ENCODE assay signal across 1 cellular context in genomic region chr19:7293795-7294570, GRCh38.
A peak's percentile ranks its signal among the peaks of the same experiment; 100 is the strongest.
TF ChIP-seq lines count a peak whose summit lies in the region.

Gene INSR, minus strand, starts transcription at chr19:7294414. Its CDS starts 523 bp downstream, at chr19:7293891.

TF ChIP-seq in K562, 482 proteins besides CTCF, POLR2A, EP300 and RAD21 (continued from another document and continues in another):
- TF ChIP-seq, protein P1, sequence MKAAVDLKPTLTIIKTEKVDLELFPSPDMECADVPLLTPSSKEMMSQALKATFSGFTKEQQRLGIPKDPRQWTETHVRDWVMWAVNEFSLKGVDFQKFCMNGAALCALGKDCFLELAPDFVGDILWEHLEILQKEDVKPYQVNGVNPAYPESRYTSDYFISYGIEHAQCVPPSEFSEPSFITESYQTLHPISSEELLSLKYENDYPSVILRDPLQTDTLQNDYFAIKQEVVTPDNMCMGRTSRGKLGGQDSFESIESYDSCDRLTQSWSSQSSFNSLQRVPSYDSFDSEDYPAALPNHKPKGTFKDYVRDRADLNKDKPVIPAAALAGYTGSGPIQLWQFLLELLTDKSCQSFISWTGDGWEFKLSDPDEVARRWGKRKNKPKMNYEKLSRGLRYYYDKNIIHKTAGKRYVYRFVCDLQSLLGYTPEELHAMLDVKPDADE (conservative IDR thresholded peaks at IDR 0.05; ENCODE audit: control insufficient read depth, low read depth, low read length): 0 out of 2 replicates have a peak, but pooled peaks have one; percentile 29
- TF ChIP-seq NEUROD1 (IDR thresholded peaks at IDR 0.05; ENCODE audit: borderline replicate concordance, low read depth, low read length, partially characterized antibody): peak; percentile 96
- TF ChIP-seq UBTF (IDR thresholded peaks at IDR 0.05; ENCODE audit: borderline replicate concordance in 1 of 2, low read depth in 2 of 2, low read length in 2 of 2): 0 out of 4 replicates have a peak, but pooled peaks have one; percentile 18 to 33
- TF ChIP-seq ZNF778 (CRISPR knock-in tag; IDR thresholded peaks at IDR 0.05): no peak
- peak; percentile 18 for TF ChIP-seq CCNT2 (IDR thresholded peaks at IDR 0.05; ENCODE audit: borderline replicate concordance, extremely low read depth, insufficient read length, low read depth, low read length)
- TF ChIP-seq SOX6 (IDR thresholded peaks at IDR 0.05): no peak
- peak; percentile 67; the same call in 1 of the 2 replicates for TF ChIP-seq RB1 (IDR thresholded peaks at IDR 0.05; ENCODE audit: low read depth)
- TF ChIP-seq THRB (CRISPR knock-in tag; conservative IDR thresholded peaks at IDR 0.05): no peak
- peak in 1 of 2 experiments; percentile 83; a peak in 2 of 4 replicates for TF ChIP-seq MAZ (CRISPR knock-in tag; conservative IDR thresholded peaks at IDR 0.05 in 1 of 2, IDR thresholded peaks at IDR 0.05 in 1 of 2)
- TF ChIP-seq CREM (IDR thresholded peaks at IDR 0.05; ENCODE audit: low read depth): peak; percentile 40
- TF ChIP-seq U2AF1 (optimal IDR thresholded peaks at IDR 0.05; ENCODE audit: low read depth, low read length): peak; percentile 43
- TF ChIP-seq ETS2 (tag; IDR thresholded peaks at IDR 0.05; ENCODE audit: borderline replicate concordance, poor library complexity, severe bottlenecking): no peak
- TF ChIP-seq RNF2 (IDR thresholded peaks at IDR 0.05): 0 out of 2 replicates have a peak, but pooled peaks have one; percentile 21
- TF ChIP-seq POLR2G (IDR thresholded peaks at IDR 0.05; ENCODE audit: low read depth, low read length): peak; percentile 60
- TF ChIP-seq SRSF3 (IDR thresholded peaks at IDR 0.05; ENCODE audit: insufficient read depth, low read length): no peak
- TF ChIP-seq ELF2 (CRISPR knock-in tag; IDR thresholded peaks at IDR 0.05): no peak
- no peak for TF ChIP-seq ZNF121 (CRISPR knock-in tag; conservative IDR thresholded peaks at IDR 0.05)
- peak; percentile 41; the same call in 1 of the 2 replicates for TF ChIP-seq ZFX (CRISPR knock-in tag; IDR thresholded peaks at IDR 0.05)
- TF ChIP-seq, protein P2, sequence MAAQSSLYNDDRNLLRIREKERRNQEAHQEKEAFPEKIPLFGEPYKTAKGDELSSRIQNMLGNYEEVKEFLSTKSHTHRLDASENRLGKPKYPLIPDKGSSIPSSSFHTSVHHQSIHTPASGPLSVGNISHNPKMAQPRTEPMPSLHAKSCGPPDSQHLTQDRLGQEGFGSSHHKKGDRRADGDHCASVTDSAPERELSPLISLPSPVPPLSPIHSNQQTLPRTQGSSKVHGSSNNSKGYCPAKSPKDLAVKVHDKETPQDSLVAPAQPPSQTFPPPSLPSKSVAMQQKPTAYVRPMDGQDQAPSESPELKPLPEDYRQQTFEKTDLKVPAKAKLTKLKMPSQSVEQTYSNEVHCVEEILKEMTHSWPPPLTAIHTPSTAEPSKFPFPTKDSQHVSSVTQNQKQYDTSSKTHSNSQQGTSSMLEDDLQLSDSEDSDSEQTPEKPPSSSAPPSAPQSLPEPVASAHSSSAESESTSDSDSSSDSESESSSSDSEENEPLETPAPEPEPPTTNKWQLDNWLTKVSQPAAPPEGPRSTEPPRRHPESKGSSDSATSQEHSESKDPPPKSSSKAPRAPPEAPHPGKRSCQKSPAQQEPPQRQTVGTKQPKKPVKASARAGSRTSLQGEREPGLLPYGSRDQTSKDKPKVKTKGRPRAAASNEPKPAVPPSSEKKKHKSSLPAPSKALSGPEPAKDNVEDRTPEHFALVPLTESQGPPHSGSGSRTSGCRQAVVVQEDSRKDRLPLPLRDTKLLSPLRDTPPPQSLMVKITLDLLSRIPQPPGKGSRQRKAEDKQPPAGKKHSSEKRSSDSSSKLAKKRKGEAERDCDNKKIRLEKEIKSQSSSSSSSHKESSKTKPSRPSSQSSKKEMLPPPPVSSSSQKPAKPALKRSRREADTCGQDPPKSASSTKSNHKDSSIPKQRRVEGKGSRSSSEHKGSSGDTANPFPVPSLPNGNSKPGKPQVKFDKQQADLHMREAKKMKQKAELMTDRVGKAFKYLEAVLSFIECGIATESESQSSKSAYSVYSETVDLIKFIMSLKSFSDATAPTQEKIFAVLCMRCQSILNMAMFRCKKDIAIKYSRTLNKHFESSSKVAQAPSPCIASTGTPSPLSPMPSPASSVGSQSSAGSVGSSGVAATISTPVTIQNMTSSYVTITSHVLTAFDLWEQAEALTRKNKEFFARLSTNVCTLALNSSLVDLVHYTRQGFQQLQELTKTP (IDR thresholded peaks at IDR 0.05; ENCODE audit: low read depth in 1 of 2, partially characterized antibody in 2 of 2): no peak
- no peak for TF ChIP-seq ZNF277 (CRISPR knock-in tag; IDR thresholded peaks at IDR 0.05; ENCODE audit: borderline replicate concordance)
- no peak for TF ChIP-seq CBFA2T3 (IDR thresholded peaks at IDR 0.05)
- TF ChIP-seq RBM22 (IDR thresholded peaks at IDR 0.05; ENCODE audit: low read depth, low read length, poor library complexity, severe bottlenecking): no peak
- TF ChIP-seq C11orf30 (IDR thresholded peaks at IDR 0.05; ENCODE audit: low read depth): no peak
- TF ChIP-seq ELF4 (CRISPR knock-in tag; IDR thresholded peaks at IDR 0.05): no peak
- TF ChIP-seq TOE1 (IDR thresholded peaks at IDR 0.05; ENCODE audit: borderline replicate concordance): peak; percentile 51; the same call in 1 of the 2 replicates
- TF ChIP-seq TOE1 (CRISPR knock-in tag; IDR thresholded peaks at IDR 0.05; ENCODE audit: borderline replicate concordance, low read depth): no peak
- TF ChIP-seq PHF8 (IDR thresholded peaks at IDR 0.05; ENCODE audit: borderline replicate concordance, low read length): peak; percentile 27; the same call in 1 of the 2 replicates
- TF ChIP-seq CBX2 (IDR thresholded peaks at IDR 0.05; ENCODE audit: insufficient read depth, low read length, poor library complexity, severe bottlenecking): no peak
- TF ChIP-seq, protein P3, sequence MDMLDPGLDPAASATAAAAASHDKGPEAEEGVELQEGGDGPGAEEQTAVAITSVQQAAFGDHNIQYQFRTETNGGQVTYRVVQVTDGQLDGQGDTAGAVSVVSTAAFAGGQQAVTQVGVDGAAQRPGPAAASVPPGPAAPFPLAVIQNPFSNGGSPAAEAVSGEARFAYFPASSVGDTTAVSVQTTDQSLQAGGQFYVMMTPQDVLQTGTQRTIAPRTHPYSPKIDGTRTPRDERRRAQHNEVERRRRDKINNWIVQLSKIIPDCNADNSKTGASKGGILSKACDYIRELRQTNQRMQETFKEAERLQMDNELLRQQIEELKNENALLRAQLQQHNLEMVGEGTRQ (CRISPR knock-in tag; IDR thresholded peaks at IDR 0.05): no peak
- no peak for TF ChIP-seq E2F3 (CRISPR knock-in tag; IDR thresholded peaks at IDR 0.05)
- peak; percentile 18 for TF ChIP-seq HMGN3 (IDR thresholded peaks at IDR 0.05; ENCODE audit: borderline replicate concordance, extremely low read depth, insufficient read length, low read depth, low read length)
- TF ChIP-seq TBP (optimal IDR thresholded peaks at IDR 0.05; ENCODE audit: low read depth, low read length): no peak
- TF ChIP-seq BHLHE40 (IDR thresholded peaks at IDR 0.05; ENCODE audit: low read length): 0 out of 2 replicates have a peak, but pooled peaks have one; percentile 12
- TF ChIP-seq ZNF592 (IDR thresholded peaks at IDR 0.05): no peak
- 0 out of 2 replicates have a peak, but pooled peaks have one; percentile 9 for TF ChIP-seq JUND (IDR thresholded peaks at IDR 0.05; ENCODE audit: borderline replicate concordance, low read depth, low read length)
- TF ChIP-seq JUND (tag; IDR thresholded peaks at IDR 0.05; ENCODE audit: borderline replicate concordance, low read depth, low read length): no peak; the same call in 2 of the 3 replicates
- TF ChIP-seq, protein P4, sequence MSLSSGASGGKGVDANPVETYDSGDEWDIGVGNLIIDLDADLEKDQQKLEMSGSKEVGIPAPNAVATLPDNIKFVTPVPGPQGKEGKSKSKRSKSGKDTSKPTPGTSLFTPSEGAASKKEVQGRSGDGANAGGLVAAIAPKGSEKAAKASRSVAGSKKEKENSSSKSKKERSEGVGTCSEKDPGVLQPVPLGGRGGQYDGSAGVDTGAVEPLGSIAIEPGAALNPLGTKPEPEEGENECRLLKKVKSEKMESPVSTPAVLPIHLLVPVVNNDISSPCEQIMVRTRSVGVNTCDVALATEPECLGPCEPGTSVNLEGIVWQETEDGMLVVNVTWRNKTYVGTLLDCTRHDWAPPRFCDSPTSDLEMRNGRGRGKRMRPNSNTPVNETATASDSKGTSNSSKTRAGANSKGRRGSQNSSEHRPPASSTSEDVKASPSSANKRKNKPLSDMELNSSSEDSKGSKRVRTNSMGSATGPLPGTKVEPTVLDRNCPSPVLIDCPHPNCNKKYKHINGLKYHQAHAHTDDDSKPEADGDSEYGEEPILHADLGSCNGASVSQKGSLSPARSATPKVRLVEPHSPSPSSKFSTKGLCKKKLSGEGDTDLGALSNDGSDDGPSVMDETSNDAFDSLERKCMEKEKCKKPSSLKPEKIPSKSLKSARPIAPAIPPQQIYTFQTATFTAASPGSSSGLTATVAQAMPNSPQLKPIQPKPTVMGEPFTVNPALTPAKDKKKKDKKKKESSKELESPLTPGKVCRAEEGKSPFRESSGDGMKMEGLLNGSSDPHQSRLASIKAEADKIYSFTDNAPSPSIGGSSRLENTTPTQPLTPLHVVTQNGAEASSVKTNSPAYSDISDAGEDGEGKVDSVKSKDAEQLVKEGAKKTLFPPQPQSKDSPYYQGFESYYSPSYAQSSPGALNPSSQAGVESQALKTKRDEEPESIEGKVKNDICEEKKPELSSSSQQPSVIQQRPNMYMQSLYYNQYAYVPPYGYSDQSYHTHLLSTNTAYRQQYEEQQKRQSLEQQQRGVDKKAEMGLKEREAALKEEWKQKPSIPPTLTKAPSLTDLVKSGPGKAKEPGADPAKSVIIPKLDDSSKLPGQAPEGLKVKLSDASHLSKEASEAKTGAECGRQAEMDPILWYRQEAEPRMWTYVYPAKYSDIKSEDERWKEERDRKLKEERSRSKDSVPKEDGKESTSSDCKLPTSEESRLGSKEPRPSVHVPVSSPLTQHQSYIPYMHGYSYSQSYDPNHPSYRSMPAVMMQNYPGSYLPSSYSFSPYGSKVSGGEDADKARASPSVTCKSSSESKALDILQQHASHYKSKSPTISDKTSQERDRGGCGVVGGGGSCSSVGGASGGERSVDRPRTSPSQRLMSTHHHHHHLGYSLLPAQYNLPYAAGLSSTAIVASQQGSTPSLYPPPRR (CRISPR knock-in tag; IDR thresholded peaks at IDR 0.05; ENCODE audit: borderline replicate concordance): no peak
